1 cellular context compared by ENCODE assay signal in genomic region chr10:91883549-91884542, GRCh38.
TF ChIP-seq lines count a peak whose summit lies in the region.

No MANE protein-coding gene starts in this region.

TF ChIP-seq in HEK293, 187 proteins besides CTCF, POLR2A, EP300 and RAD21 (continued from another document and continues in another):
- TF ChIP-seq ZNF571 (tag by site-specific recombination; IDR thresholded peaks at IDR 0.05) (no peak), PRDM2 (tag by site-specific recombination; IDR thresholded peaks at IDR 0.05; ENCODE audit: borderline replicate concordance) (no peak), REPIN1 (tag by site-specific recombination; IDR thresholded peaks at IDR 0.05; ENCODE audit: low read depth) (no peak), ZNF626 (tag by site-specific recombination; IDR thresholded peaks at IDR 0.05) (no peak), ZNF37A (tag by site-specific recombination; IDR thresholded peaks at IDR 0.05) (no peak), ZBTB48 (tag by site-specific recombination; IDR thresholded peaks at IDR 0.05) (peak; percentile 90), ZNF132 (tag by site-specific recombination; IDR thresholded peaks at IDR 0.05; ENCODE audit: borderline replicate concordance) (no peak), ZNF335 (tag by site-specific recombination; conservative IDR thresholded peaks at IDR 0.05) (peak; percentile 97), ZNF146 (tag by site-specific recombination; IDR thresholded peaks at IDR 0.05) (no peak), ZNF24 (tag by site-specific recombination; IDR thresholded peaks at IDR 0.05) (no peak), ZXDB (tag by site-specific recombination; IDR thresholded peaks at IDR 0.05) (no peak; the same call in 1 of the 2 replicates), PBX3 (CRISPR knock-in tag; IDR thresholded peaks at IDR 0.05) (no peak), ZNF169 (tag by site-specific recombination; IDR thresholded peaks at IDR 0.05) (no peak), ZNF223 (tag by site-specific recombination; IDR thresholded peaks at IDR 0.05) (no peak), ZNF596 (tag by site-specific recombination; IDR thresholded peaks at IDR 0.05) (no peak), ZNF704 (tag by site-specific recombination; IDR thresholded peaks at IDR 0.05) (no peak), HOXC10 (CRISPR knock-in tag; IDR thresholded peaks at IDR 0.05) (no peak), ZNF133 (tag by site-specific recombination; IDR thresholded peaks at IDR 0.05) (no peak), ZNF791 (tag by site-specific recombination; IDR thresholded peaks at IDR 0.05) (no peak), ZSCAN23 (tag by site-specific recombination; IDR thresholded peaks at IDR 0.05) (no peak), ZNF155 (tag by site-specific recombination; IDR thresholded peaks at IDR 0.05) (no peak), KLF10 (tag by site-specific recombination; IDR thresholded peaks at IDR 0.05) (peak; percentile 66), ZNF302 (tag by site-specific recombination; IDR thresholded peaks at IDR 0.05; ENCODE audit: low read depth) (no peak), SP2 (tag by site-specific recombination; IDR thresholded peaks at IDR 0.05) (peak; percentile 9; the same call in 1 of the 2 replicates), BCL11A (tag by site-specific recombination; IDR thresholded peaks at IDR 0.05; ENCODE audit: low read depth) (no peak), EGR2 (tag by site-specific recombination; IDR thresholded peaks at IDR 0.05; ENCODE audit: low read depth) (no peak), GLIS2 (tag by site-specific recombination; IDR thresholded peaks at IDR 0.05) (peak; percentile 67), ZBTB7A (tag by site-specific recombination; IDR thresholded peaks at IDR 0.05; ENCODE audit: low read depth) (no peak), ZNF350 (tag by site-specific recombination; IDR thresholded peaks at IDR 0.05) (no peak), SALL2 (tag by site-specific recombination; IDR thresholded peaks at IDR 0.05; ENCODE audit: borderline replicate concordance) (no peak), ZNF23 (tag by site-specific recombination; IDR thresholded peaks at IDR 0.05; ENCODE audit: borderline replicate concordance) (no peak), ZNF843 (tag by site-specific recombination; IDR thresholded peaks at IDR 0.05) (no peak), ZNF121 (tag by site-specific recombination; IDR thresholded peaks at IDR 0.05) (no peak), SP7 (tag by site-specific recombination; IDR thresholded peaks at IDR 0.05) (peak; percentile 58), ZNF707 (tag by site-specific recombination; IDR thresholded peaks at IDR 0.05) (no peak), ZSCAN30 (tag by site-specific recombination; IDR thresholded peaks at IDR 0.05) (no peak), ZBTB8A (tag by site-specific recombination; IDR thresholded peaks at IDR 0.05) (no peak), ZNF221 (tag by site-specific recombination; IDR thresholded peaks at IDR 0.05; ENCODE audit: borderline replicate concordance) (no peak), ZNF2 (tag by site-specific recombination; IDR thresholded peaks at IDR 0.05) (peak; percentile 30; the same call in 1 of the 2 replicates), ZNF623 (tag by site-specific recombination; IDR thresholded peaks at IDR 0.05) (no peak)
- TF ChIP-seq, protein P1, sequence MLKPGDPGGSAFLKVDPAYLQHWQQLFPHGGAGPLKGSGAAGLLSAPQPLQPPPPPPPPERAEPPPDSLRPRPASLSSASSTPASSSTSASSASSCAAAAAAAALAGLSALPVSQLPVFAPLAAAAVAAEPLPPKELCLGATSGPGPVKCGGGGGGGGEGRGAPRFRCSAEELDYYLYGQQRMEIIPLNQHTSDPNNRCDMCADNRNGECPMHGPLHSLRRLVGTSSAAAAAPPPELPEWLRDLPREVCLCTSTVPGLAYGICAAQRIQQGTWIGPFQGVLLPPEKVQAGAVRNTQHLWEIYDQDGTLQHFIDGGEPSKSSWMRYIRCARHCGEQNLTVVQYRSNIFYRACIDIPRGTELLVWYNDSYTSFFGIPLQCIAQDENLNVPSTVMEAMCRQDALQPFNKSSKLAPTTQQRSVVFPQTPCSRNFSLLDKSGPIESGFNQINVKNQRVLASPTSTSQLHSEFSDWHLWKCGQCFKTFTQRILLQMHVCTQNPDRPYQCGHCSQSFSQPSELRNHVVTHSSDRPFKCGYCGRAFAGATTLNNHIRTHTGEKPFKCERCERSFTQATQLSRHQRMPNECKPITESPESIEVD (tag by site-specific recombination; IDR thresholded peaks at IDR 0.05): peak; percentile 42
- TF ChIP-seq, protein P2, sequence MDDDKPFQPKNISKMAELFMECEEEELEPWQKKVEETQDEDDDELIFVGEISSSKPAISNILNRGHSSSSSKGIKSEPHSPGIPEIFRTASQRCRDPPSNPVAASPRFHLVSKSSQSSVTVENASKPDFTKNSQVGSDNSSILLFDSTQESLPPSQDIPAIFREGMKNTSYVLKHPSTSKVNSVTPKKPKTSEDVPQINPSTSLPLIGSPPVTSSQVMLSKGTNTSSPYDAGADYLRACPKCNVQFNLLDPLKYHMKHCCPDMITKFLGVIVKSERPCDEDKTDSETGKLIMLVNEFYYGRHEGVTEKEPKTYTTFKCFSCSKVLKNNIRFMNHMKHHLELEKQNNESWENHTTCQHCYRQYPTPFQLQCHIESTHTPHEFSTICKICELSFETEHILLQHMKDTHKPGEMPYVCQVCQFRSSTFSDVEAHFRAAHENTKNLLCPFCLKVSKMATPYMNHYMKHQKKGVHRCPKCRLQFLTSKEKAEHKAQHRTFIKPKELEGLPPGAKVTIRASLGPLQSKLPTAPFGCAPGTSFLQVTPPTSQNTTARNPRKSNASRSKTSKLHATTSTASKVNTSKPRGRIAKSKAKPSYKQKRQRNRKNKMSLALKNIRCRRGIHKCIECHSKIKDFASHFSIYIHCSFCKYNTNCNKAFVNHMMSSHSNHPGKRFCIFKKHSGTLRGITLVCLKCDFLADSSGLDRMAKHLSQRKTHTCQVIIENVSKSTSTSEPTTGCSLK (tag by site-specific recombination; IDR thresholded peaks at IDR 0.05): no peak
- TF ChIP-seq, protein P3, sequence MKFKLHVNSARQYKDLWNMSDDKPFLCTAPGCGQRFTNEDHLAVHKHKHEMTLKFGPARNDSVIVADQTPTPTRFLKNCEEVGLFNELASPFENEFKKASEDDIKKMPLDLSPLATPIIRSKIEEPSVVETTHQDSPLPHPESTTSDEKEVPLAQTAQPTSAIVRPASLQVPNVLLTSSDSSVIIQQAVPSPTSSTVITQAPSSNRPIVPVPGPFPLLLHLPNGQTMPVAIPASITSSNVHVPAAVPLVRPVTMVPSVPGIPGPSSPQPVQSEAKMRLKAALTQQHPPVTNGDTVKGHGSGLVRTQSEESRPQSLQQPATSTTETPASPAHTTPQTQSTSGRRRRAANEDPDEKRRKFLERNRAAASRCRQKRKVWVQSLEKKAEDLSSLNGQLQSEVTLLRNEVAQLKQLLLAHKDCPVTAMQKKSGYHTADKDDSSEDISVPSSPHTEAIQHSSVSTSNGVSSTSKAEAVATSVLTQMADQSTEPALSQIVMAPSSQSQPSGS (tag by site-specific recombination; IDR thresholded peaks at IDR 0.05; ENCODE audit: low read depth): peak; percentile 91
- TF ChIP-seq, protein P4, sequence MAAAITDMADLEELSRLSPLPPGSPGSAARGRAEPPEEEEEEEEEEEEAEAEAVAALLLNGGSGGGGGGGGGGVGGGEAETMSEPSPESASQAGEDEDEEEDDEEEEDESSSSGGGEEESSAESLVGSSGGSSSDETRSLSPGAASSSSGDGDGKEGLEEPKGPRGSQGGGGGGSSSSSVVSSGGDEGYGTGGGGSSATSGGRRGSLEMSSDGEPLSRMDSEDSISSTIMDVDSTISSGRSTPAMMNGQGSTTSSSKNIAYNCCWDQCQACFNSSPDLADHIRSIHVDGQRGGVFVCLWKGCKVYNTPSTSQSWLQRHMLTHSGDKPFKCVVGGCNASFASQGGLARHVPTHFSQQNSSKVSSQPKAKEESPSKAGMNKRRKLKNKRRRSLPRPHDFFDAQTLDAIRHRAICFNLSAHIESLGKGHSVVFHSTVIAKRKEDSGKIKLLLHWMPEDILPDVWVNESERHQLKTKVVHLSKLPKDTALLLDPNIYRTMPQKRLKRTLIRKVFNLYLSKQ (tag by site-specific recombination; IDR thresholded peaks at IDR 0.05; ENCODE audit: borderline replicate concordance): no peak
- TF ChIP-seq, protein P5, sequence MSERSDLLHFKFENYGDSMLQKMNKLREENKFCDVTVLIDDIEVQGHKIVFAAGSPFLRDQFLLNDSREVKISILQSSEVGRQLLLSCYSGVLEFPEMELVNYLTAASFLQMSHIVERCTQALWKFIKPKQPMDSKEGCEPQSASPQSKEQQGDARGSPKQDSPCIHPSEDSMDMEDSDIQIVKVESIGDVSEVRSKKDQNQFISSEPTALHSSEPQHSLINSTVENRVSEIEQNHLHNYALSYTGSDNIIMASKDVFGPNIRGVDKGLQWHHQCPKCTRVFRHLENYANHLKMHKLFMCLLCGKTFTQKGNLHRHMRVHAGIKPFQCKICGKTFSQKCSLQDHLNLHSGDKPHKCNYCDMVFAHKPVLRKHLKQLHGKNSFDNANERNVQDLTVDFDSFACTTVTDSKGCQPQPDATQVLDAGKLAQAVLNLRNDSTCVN (tag by site-specific recombination; optimal IDR thresholded peaks at IDR 0.05): no peak
- TF ChIP-seq, protein P6, sequence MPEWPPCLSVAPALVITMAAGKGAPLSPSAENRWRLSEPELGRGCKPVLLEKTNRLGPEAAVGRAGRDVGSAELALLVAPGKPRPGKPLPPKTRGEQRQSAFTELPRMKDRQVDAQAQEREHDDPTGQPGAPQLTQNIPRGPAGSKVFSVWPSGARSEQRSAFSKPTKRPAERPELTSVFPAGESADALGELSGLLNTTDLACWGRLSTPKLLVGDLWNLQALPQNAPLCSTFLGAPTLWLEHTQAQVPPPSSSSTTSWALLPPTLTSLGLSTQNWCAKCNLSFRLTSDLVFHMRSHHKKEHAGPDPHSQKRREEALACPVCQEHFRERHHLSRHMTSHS (tag by site-specific recombination; IDR thresholded peaks at IDR 0.05): no peak
- TF ChIP-seq, protein P7, sequence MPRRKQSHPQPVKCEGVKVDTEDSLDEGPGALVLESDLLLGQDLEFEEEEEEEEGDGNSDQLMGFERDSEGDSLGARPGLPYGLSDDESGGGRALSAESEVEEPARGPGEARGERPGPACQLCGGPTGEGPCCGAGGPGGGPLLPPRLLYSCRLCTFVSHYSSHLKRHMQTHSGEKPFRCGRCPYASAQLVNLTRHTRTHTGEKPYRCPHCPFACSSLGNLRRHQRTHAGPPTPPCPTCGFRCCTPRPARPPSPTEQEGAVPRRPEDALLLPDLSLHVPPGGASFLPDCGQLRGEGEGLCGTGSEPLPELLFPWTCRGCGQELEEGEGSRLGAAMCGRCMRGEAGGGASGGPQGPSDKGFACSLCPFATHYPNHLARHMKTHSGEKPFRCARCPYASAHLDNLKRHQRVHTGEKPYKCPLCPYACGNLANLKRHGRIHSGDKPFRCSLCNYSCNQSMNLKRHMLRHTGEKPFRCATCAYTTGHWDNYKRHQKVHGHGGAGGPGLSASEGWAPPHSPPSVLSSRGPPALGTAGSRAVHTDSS (tag by site-specific recombination; IDR thresholded peaks at IDR 0.05): no peak
